In genomic region chrX:154368630-154369452, GRCh38 we compare ENCODE assay signal across 1 cellular context.
TF ChIP-seq lines count a peak whose summit lies in the region.

No MANE protein-coding gene starts in this region.

TF ChIP-seq in GM12878, 131 proteins besides CTCF, POLR2A, EP300 and RAD21 (continues in another document):
- TF ChIP-seq BCL11A (IDR thresholded peaks at IDR 0.05; ENCODE audit: low read depth, low read length), result no peak
- no peak for TF ChIP-seq BCL3 (IDR thresholded peaks at IDR 0.05; ENCODE audit: borderline replicate concordance, insufficient read depth, low read depth, low read length, poor library complexity, severe bottlenecking)
- no peak for TF ChIP-seq ELK1 (IDR thresholded peaks at IDR 0.05; ENCODE audit: low read depth, low read length)
- TF ChIP-seq NR2F1 (conservative IDR thresholded peaks at IDR 0.05), result peak; percentile 77
- TF ChIP-seq PML (IDR thresholded peaks at IDR 0.05; ENCODE audit: low read length), result no peak
- TF ChIP-seq KDM1A (IDR thresholded peaks at IDR 0.05; ENCODE audit: borderline replicate concordance), result no peak
- no peak for TF ChIP-seq WRNIP1 (IDR thresholded peaks at IDR 0.05; ENCODE audit: borderline replicate concordance, low read depth, low read length)
- TF ChIP-seq USF1 (IDR thresholded peaks at IDR 0.05; ENCODE audit: borderline replicate concordance, extremely low read length, insufficient read depth, low read depth, low read length), result no peak
- no peak for TF ChIP-seq PAX8 (IDR thresholded peaks at IDR 0.05)
- TF ChIP-seq REST (IDR thresholded peaks at IDR 0.05; ENCODE audit: low read depth, low read length), result no peak
- TF ChIP-seq TCF7 (IDR thresholded peaks at IDR 0.05; ENCODE audit: borderline replicate concordance), result no peak
- TF ChIP-seq TCF3 (IDR thresholded peaks at IDR 0.05; ENCODE audit: borderline replicate concordance, insufficient read depth, low read depth, low read length), result no peak
- TF ChIP-seq PBX3 (IDR thresholded peaks at IDR 0.05; ENCODE audit: insufficient replicate concordance, low read depth, low read length), result no peak
- TF ChIP-seq RAD51 (IDR thresholded peaks at IDR 0.05), result no peak
- no peak for TF ChIP-seq ATF7 (IDR thresholded peaks at IDR 0.05; ENCODE audit: low read depth)
- TF ChIP-seq RELB (IDR thresholded peaks at IDR 0.05; ENCODE audit: low read depth), result 0 out of 2 replicates have a peak, but pooled peaks have one; percentile 40
- TF ChIP-seq RB1 (IDR thresholded peaks at IDR 0.05; ENCODE audit: borderline replicate concordance), result no peak
- TF ChIP-seq EED (IDR thresholded peaks at IDR 0.05; ENCODE audit: low read depth), result no peak
- TF ChIP-seq MTA3 (IDR thresholded peaks at IDR 0.05; ENCODE audit: borderline replicate concordance, low read length), result no peak
- TF ChIP-seq IRF3 (IDR thresholded peaks at IDR 0.05), result no peak
- no peak for TF ChIP-seq E2F8 (IDR thresholded peaks at IDR 0.05; ENCODE audit: low read depth, partially characterized antibody)
- no peak for TF ChIP-seq ATF2 (IDR thresholded peaks at IDR 0.05; ENCODE audit: low read length)
- no peak for TF ChIP-seq PRDM15 (CRISPR knock-in tag; IDR thresholded peaks at IDR 0.05)
- no peak for TF ChIP-seq STAT3 (IDR thresholded peaks at IDR 0.05; ENCODE audit: low read depth, low read length)
- no peak for TF ChIP-seq MLLT1 (IDR thresholded peaks at IDR 0.05)
- TF ChIP-seq SIX5 (IDR thresholded peaks at IDR 0.05; ENCODE audit: low read depth, low read length, severe bottlenecking), result no peak
- TF ChIP-seq ASH2L (IDR thresholded peaks at IDR 0.05; ENCODE audit: borderline replicate concordance, low read depth), result no peak
- TF ChIP-seq JUND (IDR thresholded peaks at IDR 0.05; ENCODE audit: low read depth, low read length), result no peak
- TF ChIP-seq MEF2B (IDR thresholded peaks at IDR 0.05; ENCODE audit: partially characterized antibody, poor library complexity, severe bottlenecking), result peak; percentile 27
- TF ChIP-seq DPF2 (IDR thresholded peaks at IDR 0.05), result 0 out of 2 replicates have a peak, but pooled peaks have one; percentile 47
- no peak for TF ChIP-seq CREM (IDR thresholded peaks at IDR 0.05; ENCODE audit: low read depth)
- TF ChIP-seq TAF1 (IDR thresholded peaks at IDR 0.05; ENCODE audit: borderline replicate concordance, low read depth, low read length), result no peak
- peak; percentile 60 for TF ChIP-seq RELA (IDR thresholded peaks at IDR 0.05; ENCODE audit: borderline replicate concordance, partially characterized antibody)
- no peak for TF ChIP-seq HDAC6 (IDR thresholded peaks at IDR 0.05; ENCODE audit: unreplicated experiment)
- TF ChIP-seq FOXM1 (IDR thresholded peaks at IDR 0.05; ENCODE audit: low read depth, low read length), result no peak
- no peak for TF ChIP-seq FOXK2 (IDR thresholded peaks at IDR 0.05)
- no peak for TF ChIP-seq KLF5 (IDR thresholded peaks at IDR 0.05; ENCODE audit: partially characterized antibody)
- peak; percentile 66; the same call in 1 of the 2 replicates for TF ChIP-seq IKZF1 (conservative IDR thresholded peaks at IDR 0.05)
